19 cellular contexts compared by ENCODE assay signal in genomic region chr5:179124329-179124852, GRCh38.
DNase-seq lines count a peak whose midpoint lies in the region; ATAC-seq and TF ChIP-seq lines count a peak whose summit lies in the region.
"Had no signal": no experiment of that assay in that cellular context is flagged by ENCODE, and none has a peak within 500 bp of the region (broad histone marks: within the 10 kb centered on the region; RNA-seq: fewer than 3 reads in every experiment).

No MANE protein-coding gene starts in this region.

- DNase-seq in activated gamma-delta T cell treated with Interleukin-2 at 50 U/mL for 16 hours (peak; percentile 1), activated gamma-delta T cell (lab: John Stamatoyannopoulos, UW) (no peak), lower lobe of right lung (peak; percentile 35), type B pancreatic cell (ENCODE audit: extremely low spot score, unreplicated experiment) (peak; percentile 58), gastrocnemius medialis (no peak), NAMALWA (ENCODE audit: low spot score) (no peak)
- peak; percentile 12 for DNase-seq in activated CD8-positive, alpha-beta memory T cell treated with anti-CD3 and anti-CD28 coated beads, Interleukin-2, amount 50 U/mL, for 4 hours
- DNase-seq: DMS53, GDM1, Karpas-422, MV-4-11, NCI-H1694, NCI-H2081, NCI-H2171 treated with DMSO at 0.1 percent for 48 hours, NCI-H446 treated with DMSO at 0.1 percent for 48 hours, NCI-H526 treated with DMSO at 0.1 percent for 48 hours, OCI-M1 had no signal

- no peaks in the 10 kb centered on the region for H3K36me3 Mint-ChIP-seq in type B pancreatic cell

- H3K4me3 ChIP-seq in lower lobe of right lung (no peak overlapping the region), gastrocnemius medialis (no peak overlapping the region)

- H3K4me1 Mint-ChIP-seq in type B pancreatic cell (ENCODE audit: unreplicated experiment): no peaks in the 10 kb centered on the region

- TF ChIP-seq POLR2A in gastrocnemius medialis (IDR thresholded peaks at IDR 0.05): no peak

- H3K27me3 ChIP-seq in lower lobe of right lung (ENCODE audit: low read depth) (no peaks in the 10 kb centered on the region), gastrocnemius medialis (no peaks in the 10 kb centered on the region)

- no peak for ATAC-seq in lower lobe of right lung
- no peak for ATAC-seq in gastrocnemius medialis
- ATAC-seq: Right ventricle myocardium inferior had no signal

- peaks cover 5% of the 10 kb centered on the region for H3K9me3 Mint-ChIP-seq in type B pancreatic cell

- no peaks in the 10 kb centered on the region for H3K27me3 Mint-ChIP-seq in type B pancreatic cell

- H3K36me3 ChIP-seq in lower lobe of right lung (no peaks in the 10 kb centered on the region), gastrocnemius medialis (no peaks in the 10 kb centered on the region)

- intact Hi-C loops in lower lobe of right lung (cut with DNase I): no loop called here
- intact Hi-C loops in gastrocnemius medialis (cut with DNase I; ENCODE audit: low total_unique reads): no loop called here

- in situ Hi-C loops in gastrocnemius medialis (cut with MboI; ENCODE audit: low sequenced_read_pairs in 4 of 4): no loop called here

- H3K9me3 ChIP-seq in lower lobe of right lung: no peaks in the 10 kb centered on the region
- no peaks in the 10 kb centered on the region for H3K9me3 ChIP-seq in gastrocnemius medialis

- no peaks in the 10 kb centered on the region for H3K4me1 ChIP-seq in lower lobe of right lung
- H3K4me1 ChIP-seq in gastrocnemius medialis: no peaks in the 10 kb centered on the region

- H3K27ac ChIP-seq in lower lobe of right lung: no peak overlapping the region
- no peak overlapping the region for H3K27ac ChIP-seq in gastrocnemius medialis
- H3K27ac ChIP-seq: C4-2B had no signal

- H3K4me3 Mint-ChIP-seq in type B pancreatic cell: no peak overlapping the region

- TF ChIP-seq CTCF in lower lobe of right lung (IDR thresholded peaks at IDR 0.05) (no peak), type B pancreatic cell (conservative IDR thresholded peaks at IDR 0.05) (no peak), gastrocnemius medialis (IDR thresholded peaks at IDR 0.05 in 4 of 5, conservative IDR thresholded peaks at IDR 0.05 in 1 of 5) (no peak)

- no peak overlapping the region for H3K27ac Mint-ChIP-seq in type B pancreatic cell

Comparison
In these comparisons a context has a peak if more than half of its experiments do, and no peak if none do; other contexts are left out.
1. DNase-seq: peak in activated gamma-delta T cell treated with Interleukin-2 at 50 U/mL for 16 hours (single experiment), activated CD8-positive, alpha-beta memory T cell treated with anti-CD3 and anti-CD28 coated beads, Interleukin-2, amount 50 U/mL, for 4 hours (single experiment), lower lobe of right lung (single experiment) and type B pancreatic cell (single experiment); none in activated gamma-delta T cell (single experiment), gastrocnemius medialis (0 of 2) and NAMALWA (single experiment).